ENCODE assay signal across 9 cellular contexts in genomic region chr2:165778653-165779451, GRCh38. TPM values are rescaled to one million over a fixed set of nuclear protein-coding genes. Genes with fewer than 3 reads are reported as not detected.
DNase-seq lines count a peak whose midpoint lies in the region; ATAC-seq and TF ChIP-seq lines count a peak whose summit lies in the region.
"Had no signal": no experiment of that assay in that cellular context is flagged by ENCODE, and none has a peak within 500 bp of the region (broad histone marks: within the 10 kb centered on the region; RNA-seq: fewer than 3 reads in every experiment).

No MANE protein-coding gene starts in this region.

- H3K9me3 ChIP-seq in MG63: peaks cover 4% of the 10 kb centered on the region; the same call in 1 of the 2 replicates

- H3K4me2 ChIP-seq in GM23338: peak overlapping the region; percentile 33; the same call in 1 of the 2 replicates

- H3K9me3 Mint-ChIP-seq in GM23338: peaks cover 7% of the 10 kb centered on the region; the same call in 2 of the 3 replicates

- H3K36me3 ChIP-seq in GM23338 (ENCODE audit: insufficient read depth) (no peaks in the 10 kb centered on the region), kidney epithelial cell (ENCODE audit: control insufficient read depth, insufficient read depth, low read length) (no peaks in the 10 kb centered on the region), MG63 (no peaks in the 10 kb centered on the region)

- intact Hi-C loops in sciatic nerve (cut with DNase I): no loop called here

- H3F3A ChIP-seq in GM23338 (replicated peaks; ENCODE audit: low read depth): no peaks in the 10 kb centered on the region

- DNase-seq in DMS53 treated with DMSO at 0.1 percent for 48 hours (lab: John Stamatoyannopoulos, UW; ENCODE audit: unreplicated experiment) (peak; percentile 71), GM23338 (ENCODE audit: low spot score) (peak; percentile 73), SW480 (ENCODE audit: low spot score) (peak; percentile 6), kidney epithelial cell (ENCODE audit: low read depth) (no peak), sciatic nerve (ENCODE audit: low spot score) (no peak), MG63 (no peak), substantia nigra (lab: John Stamatoyannopoulos, UW) (no peak)

- H3K9me2 ChIP-seq in GM23338 (ENCODE audit: insufficient read depth): no peaks in the 10 kb centered on the region

- peaks cover 34% of the 10 kb centered on the region for H3K4me1 ChIP-seq in GM23338 (ENCODE audit: insufficient read depth)

- H4K20me1 ChIP-seq in GM23338 (replicated peaks; ENCODE audit: insufficient read depth): peaks cover 2% of the 10 kb centered on the region; the same call in 1 of the 2 replicates

- peak; percentile 89 for ATAC-seq in GM23338
- ATAC-seq in HG02623 (IDR thresholded peaks at IDR 0.05; ENCODE audit: unreplicated experiment): no peak
- ATAC-seq in sciatic nerve: no peak

- H3K27ac Mint-ChIP-seq in GM23338: peak overlapping the region; percentile 25; the same call in 1 of the 2 replicates

- peaks cover 2% of the 10 kb centered on the region for H3K27me3 Mint-ChIP-seq in GM23338 (ENCODE audit: insufficient read depth, low read depth, poor library complexity)
- H3K27me3 Mint-ChIP-seq: IgD-negative memory B cell had no signal

- peaks cover 100% of the 10 kb centered on the region for H3K79me2 ChIP-seq in GM23338 (replicated peaks; ENCODE audit: insufficient read depth)

- no peak overlapping the region for H3K4me3 Mint-ChIP-seq in GM23338
- H3K4me3 Mint-ChIP-seq: IgD-negative memory B cell had no signal

- H3K4me3 ChIP-seq in GM23338 (no peak overlapping the region), kidney epithelial cell (ENCODE audit: low read depth, low read length) (no peak overlapping the region), MG63 (no peak overlapping the region)

- H3K27ac ChIP-seq in GM23338 (ENCODE audit: low read depth) (no peak overlapping the region), substantia nigra (ENCODE audit: low read depth, low read length, poor library complexity, severe bottlenecking) (no peak overlapping the region)

- H3K36me3 Mint-ChIP-seq in GM23338 (ENCODE audit: low read depth): peaks cover 35% of the 10 kb centered on the region

- H3K4me1 Mint-ChIP-seq in GM23338: peaks cover 18% of the 10 kb centered on the region

- H3K27me3 ChIP-seq in GM23338 (ENCODE audit: insufficient read depth): no peaks in the 10 kb centered on the region
- H3K27me3 ChIP-seq in kidney epithelial cell (ENCODE audit: control insufficient read depth, insufficient read depth, low read length): no peaks in the 10 kb centered on the region
- H3K27me3 ChIP-seq in MG63: no peaks in the 10 kb centered on the region

- no peak overlapping the region for H2AFZ ChIP-seq in GM23338

- TF ChIP-seq CTCF in GM23338 (conservative IDR thresholded peaks at IDR 0.05; ENCODE audit: low read depth in 2 of 2): peak; percentile 65 to 78
- TF ChIP-seq CTCF in kidney epithelial cell (IDR thresholded peaks at IDR 0.05; ENCODE audit: insufficient read depth, low read length, poor library complexity, severe bottlenecking): peak; percentile 37

TF ChIP-seq in GM23338, 12 proteins besides CTCF, POLR2A, EP300 and RAD21 (continues in another document):
- TF ChIP-seq POLR2AphosphoS5 (IDR thresholded peaks at IDR 0.05; ENCODE audit: low read depth) (no peak), ETS1 (IDR thresholded peaks at IDR 0.05) (no peak), REST (IDR thresholded peaks at IDR 0.05; ENCODE audit: unreplicated experiment) (no peak)

RNA-seq across cellular contexts. Expression of gene GALNT3, which starts 15.2 kb away (rescaled TPM):
- total RNA-seq in GM23338 (2014; rRNA removed; shearing (Covaris generic)): 17.1 and 38.1 TPM in 2 replicates
- polyA plus RNA-seq in GM23338 (2016; fragmentation: Nextera tagmentation; extraction: Ambion mirVana): 16.8 and 20.8 TPM in 2 replicates
- total RNA-seq in kidney epithelial cell (19.6 and 22.9 TPM in 2 replicates), sciatic nerve (2.5 TPM)
- total RNA-seq in MG63 (2014; rRNA removed; shearing (Covaris generic); ENCODE audit: low replicate concordance): 1.3 and 7.7 TPM in 2 replicates

Comparison
In these comparisons a context has a peak if more than half of its experiments do, and no peak if none do; other contexts are left out.
1. DNase-seq: peak in DMS53 treated with DMSO at 0.1 percent for 48 hours (single experiment), GM23338 (single experiment) and SW480 (single experiment); none in kidney epithelial cell (single experiment), sciatic nerve (single experiment), MG63 (single experiment) and substantia nigra (0 of 49).